ENCODE assay signal across 1 cellular context in the genomic region with DNA sequence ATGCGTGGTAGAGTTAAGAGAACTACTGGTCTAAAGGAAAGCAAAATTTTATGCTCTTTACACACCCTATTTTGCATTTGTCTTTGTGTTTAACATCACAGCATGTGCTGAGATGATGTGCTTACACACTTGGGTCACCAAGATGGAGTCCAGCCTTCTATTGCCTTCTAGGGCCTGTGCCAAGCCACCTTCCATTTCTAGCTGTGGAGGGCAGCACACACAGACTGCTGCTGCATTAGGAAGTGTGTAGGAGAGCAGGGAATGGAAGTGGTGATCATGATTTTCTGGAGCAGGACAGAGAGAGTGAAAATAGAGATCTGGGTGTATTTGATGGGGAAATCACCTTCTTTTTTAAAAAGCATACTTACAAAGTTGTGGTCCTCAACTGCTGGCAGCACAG.
TF ChIP-seq lines count a peak whose summit lies in the region.

No MANE protein-coding gene starts in this region.

TF ChIP-seq in WTC11, 78 proteins besides CTCF, POLR2A, EP300 and RAD21 (continued from another document):
- TF ChIP-seq, protein P1, sequence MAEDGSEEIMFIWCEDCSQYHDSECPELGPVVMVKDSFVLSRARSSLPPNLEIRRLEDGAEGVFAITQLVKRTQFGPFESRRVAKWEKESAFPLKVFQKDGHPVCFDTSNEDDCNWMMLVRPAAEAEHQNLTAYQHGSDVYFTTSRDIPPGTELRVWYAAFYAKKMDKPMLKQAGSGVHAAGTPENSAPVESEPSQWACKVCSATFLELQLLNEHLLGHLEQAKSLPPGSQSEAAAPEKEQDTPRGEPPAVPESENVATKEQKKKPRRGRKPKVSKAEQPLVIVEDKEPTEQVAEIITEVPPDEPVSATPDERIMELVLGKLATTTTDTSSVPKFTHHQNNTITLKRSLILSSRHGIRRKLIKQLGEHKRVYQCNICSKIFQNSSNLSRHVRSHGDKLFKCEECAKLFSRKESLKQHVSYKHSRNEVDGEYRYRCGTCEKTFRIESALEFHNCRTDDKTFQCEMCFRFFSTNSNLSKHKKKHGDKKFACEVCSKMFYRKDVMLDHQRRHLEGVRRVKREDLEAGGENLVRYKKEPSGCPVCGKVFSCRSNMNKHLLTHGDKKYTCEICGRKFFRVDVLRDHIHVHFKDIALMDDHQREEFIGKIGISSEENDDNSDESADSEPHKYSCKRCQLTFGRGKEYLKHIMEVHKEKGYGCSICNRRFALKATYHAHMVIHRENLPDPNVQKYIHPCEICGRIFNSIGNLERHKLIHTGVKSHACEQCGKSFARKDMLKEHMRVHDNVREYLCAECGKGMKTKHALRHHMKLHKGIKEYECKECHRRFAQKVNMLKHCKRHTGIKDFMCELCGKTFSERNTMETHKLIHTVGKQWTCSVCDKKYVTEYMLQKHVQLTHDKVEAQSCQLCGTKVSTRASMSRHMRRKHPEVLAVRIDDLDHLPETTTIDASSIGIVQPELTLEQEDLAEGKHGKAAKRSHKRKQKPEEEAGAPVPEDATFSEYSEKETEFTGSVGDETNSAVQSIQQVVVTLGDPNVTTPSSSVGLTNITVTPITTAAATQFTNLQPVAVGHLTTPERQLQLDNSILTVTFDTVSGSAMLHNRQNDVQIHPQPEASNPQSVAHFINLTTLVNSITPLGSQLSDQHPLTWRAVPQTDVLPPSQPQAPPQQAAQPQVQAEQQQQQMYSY (CRISPR knock-in tag; IDR thresholded peaks at IDR 0.05), result no peak
- TF ChIP-seq, protein P2, sequence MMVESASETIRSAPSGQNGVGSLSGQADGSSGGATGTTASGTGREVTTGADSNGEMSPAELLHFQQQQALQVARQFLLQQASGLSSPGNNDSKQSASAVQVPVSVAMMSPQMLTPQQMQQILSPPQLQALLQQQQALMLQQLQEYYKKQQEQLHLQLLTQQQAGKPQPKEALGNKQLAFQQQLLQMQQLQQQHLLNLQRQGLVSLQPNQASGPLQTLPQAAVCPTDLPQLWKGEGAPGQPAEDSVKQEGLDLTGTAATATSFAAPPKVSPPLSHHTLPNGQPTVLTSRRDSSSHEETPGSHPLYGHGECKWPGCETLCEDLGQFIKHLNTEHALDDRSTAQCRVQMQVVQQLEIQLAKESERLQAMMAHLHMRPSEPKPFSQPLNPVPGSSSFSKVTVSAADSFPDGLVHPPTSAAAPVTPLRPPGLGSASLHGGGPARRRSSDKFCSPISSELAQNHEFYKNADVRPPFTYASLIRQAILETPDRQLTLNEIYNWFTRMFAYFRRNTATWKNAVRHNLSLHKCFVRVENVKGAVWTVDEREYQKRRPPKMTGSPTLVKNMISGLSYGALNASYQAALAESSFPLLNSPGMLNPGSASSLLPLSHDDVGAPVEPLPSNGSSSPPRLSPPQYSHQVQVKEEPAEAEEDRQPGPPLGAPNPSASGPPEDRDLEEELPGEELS (CRISPR knock-in tag; IDR thresholded peaks at IDR 0.05), result no peak
- no peak for TF ChIP-seq ZNF232 (CRISPR knock-in tag; IDR thresholded peaks at IDR 0.05)
- TF ChIP-seq, protein P3, sequence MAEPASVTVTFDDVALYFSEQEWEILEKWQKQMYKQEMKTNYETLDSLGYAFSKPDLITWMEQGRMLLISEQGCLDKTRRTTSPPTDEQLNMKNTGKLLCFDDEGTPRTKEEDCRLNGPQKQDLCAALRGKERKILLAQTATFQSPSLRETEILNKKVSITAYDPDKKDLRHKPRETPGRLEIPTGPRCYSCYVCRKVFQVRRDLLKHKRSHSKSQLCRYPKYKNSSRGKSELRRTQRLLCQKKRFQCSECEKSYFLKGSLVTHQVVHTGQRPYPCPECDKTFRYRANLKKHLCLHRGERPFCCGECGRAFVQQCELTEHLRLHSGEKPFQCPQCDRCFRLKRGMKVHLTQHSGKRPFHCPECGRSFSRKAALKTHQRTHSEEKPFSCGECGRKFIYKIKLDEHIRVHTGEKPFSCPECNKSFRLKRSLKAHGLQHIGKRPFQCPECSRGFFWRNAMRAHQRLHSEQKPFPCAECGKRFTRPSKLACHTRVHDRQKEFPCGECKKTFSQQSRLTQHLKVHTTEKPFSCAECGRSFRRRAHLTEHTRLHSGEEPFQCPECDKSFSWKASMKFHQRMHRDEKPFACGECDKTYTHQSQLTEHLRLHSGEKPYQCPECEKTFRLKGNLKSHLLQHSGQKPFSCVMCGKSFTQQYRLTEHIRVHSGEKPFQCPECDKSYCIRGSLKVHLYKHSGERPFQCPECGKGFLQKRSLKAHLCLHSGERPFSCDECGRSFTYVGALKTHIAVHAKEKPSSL (CRISPR knock-in tag; conservative IDR thresholded peaks at IDR 0.05), result no peak
- TF ChIP-seq, protein P4, sequence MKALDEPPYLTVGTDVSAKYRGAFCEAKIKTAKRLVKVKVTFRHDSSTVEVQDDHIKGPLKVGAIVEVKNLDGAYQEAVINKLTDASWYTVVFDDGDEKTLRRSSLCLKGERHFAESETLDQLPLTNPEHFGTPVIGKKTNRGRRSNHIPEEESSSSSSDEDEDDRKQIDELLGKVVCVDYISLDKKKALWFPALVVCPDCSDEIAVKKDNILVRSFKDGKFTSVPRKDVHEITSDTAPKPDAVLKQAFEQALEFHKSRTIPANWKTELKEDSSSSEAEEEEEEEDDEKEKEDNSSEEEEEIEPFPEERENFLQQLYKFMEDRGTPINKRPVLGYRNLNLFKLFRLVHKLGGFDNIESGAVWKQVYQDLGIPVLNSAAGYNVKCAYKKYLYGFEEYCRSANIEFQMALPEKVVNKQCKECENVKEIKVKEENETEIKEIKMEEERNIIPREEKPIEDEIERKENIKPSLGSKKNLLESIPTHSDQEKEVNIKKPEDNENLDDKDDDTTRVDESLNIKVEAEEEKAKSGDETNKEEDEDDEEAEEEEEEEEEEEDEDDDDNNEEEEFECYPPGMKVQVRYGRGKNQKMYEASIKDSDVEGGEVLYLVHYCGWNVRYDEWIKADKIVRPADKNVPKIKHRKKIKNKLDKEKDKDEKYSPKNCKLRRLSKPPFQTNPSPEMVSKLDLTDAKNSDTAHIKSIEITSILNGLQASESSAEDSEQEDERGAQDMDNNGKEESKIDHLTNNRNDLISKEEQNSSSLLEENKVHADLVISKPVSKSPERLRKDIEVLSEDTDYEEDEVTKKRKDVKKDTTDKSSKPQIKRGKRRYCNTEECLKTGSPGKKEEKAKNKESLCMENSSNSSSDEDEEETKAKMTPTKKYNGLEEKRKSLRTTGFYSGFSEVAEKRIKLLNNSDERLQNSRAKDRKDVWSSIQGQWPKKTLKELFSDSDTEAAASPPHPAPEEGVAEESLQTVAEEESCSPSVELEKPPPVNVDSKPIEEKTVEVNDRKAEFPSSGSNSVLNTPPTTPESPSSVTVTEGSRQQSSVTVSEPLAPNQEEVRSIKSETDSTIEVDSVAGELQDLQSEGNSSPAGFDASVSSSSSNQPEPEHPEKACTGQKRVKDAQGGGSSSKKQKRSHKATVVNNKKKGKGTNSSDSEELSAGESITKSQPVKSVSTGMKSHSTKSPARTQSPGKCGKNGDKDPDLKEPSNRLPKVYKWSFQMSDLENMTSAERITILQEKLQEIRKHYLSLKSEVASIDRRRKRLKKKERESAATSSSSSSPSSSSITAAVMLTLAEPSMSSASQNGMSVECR (CRISPR knock-in tag; IDR thresholded peaks at IDR 0.05; ENCODE audit: borderline replicate concordance), result no peak
- TF ChIP-seq, protein P5, sequence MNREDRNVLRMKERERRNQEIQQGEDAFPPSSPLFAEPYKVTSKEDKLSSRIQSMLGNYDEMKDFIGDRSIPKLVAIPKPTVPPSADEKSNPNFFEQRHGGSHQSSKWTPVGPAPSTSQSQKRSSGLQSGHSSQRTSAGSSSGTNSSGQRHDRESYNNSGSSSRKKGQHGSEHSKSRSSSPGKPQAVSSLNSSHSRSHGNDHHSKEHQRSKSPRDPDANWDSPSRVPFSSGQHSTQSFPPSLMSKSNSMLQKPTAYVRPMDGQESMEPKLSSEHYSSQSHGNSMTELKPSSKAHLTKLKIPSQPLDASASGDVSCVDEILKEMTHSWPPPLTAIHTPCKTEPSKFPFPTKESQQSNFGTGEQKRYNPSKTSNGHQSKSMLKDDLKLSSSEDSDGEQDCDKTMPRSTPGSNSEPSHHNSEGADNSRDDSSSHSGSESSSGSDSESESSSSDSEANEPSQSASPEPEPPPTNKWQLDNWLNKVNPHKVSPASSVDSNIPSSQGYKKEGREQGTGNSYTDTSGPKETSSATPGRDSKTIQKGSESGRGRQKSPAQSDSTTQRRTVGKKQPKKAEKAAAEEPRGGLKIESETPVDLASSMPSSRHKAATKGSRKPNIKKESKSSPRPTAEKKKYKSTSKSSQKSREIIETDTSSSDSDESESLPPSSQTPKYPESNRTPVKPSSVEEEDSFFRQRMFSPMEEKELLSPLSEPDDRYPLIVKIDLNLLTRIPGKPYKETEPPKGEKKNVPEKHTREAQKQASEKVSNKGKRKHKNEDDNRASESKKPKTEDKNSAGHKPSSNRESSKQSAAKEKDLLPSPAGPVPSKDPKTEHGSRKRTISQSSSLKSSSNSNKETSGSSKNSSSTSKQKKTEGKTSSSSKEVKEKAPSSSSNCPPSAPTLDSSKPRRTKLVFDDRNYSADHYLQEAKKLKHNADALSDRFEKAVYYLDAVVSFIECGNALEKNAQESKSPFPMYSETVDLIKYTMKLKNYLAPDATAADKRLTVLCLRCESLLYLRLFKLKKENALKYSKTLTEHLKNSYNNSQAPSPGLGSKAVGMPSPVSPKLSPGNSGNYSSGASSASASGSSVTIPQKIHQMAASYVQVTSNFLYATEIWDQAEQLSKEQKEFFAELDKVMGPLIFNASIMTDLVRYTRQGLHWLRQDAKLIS (CRISPR knock-in tag; IDR thresholded peaks at IDR 0.05; ENCODE audit: borderline replicate concordance), result no peak
